Comparison of ENCODE assay signal across 15 cellular contexts in the genomic region with DNA sequence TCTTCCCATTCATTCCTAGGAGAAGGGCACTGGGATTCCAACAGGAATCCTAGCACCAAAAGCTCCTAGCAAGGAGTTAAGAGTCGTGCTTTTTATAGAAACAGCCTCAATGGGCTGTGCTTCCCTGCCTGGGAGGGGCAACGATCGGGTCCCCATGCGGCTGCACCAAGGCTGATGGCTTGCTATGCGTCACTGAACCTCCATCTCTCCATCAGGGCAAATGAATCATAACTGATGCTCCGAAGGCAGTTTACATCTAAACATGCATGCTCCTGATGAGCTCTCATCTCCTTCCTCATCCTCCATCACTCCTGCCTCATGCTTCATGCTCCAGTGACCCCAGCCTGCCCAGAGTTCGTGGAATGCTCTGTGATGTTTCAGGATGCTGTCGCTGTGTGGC.
A peak's percentile ranks its signal among the peaks of the same experiment; 100 is the strongest.
DNase-seq lines count a peak whose midpoint lies in the region; ATAC-seq and TF ChIP-seq lines count a peak whose summit lies in the region.
"Had no signal": no experiment of that assay in that cellular context is flagged by ENCODE, and none has a peak within 500 bp of the region (broad histone marks: within the 10 kb centered on the region; RNA-seq: fewer than 3 reads in every experiment).

No MANE protein-coding gene starts in this region.

- no peak for TF ChIP-seq CTCF in spleen (IDR thresholded peaks at IDR 0.05 in 8 of 11, conservative IDR thresholded peaks at IDR 0.05 in 3 of 11)

- no peak overlapping the region for H3K4me3 ChIP-seq in spleen
- H3K4me3 ChIP-seq: BLaER1 treated with 17β-estradiol and CSF1 and Interleukin-3, amounts not matched to agents 10 nM and 100 nM; GM23248; HAP-1 had no signal

- peaks cover 0 to 40% (median 0%) of the 10 kb centered on the region in 7 donors for H3K27me3 ChIP-seq in spleen (replicated peaks in 1 of 7)
- H3K27me3 ChIP-seq: BLaER1 treated with 17β-estradiol and CSF1 and Interleukin-3, amounts not matched to agents 10 nM and 100 nM had no signal

- no peaks in the 10 kb centered on the region for H3K36me3 ChIP-seq in spleen
- H3K36me3 ChIP-seq: BLaER1 treated with 17β-estradiol and CSF1 and Interleukin-3, amounts not matched to agents 10 nM and 100 nM; HAP-1 had no signal

- DNase-seq in ELR (ENCODE audit: low read depth) = peak; percentile 20
- DNase-seq in RPMI7951 (ENCODE audit: low read depth) = peak; percentile 51
- DNase-seq in glomerular visceral epithelial cell (ENCODE audit: extremely low spot score) = peak; percentile 11
- peak; percentile 19 for DNase-seq in spleen
- DNase-seq: CD8-positive, alpha-beta T cell; DMS 273 treated with DMSO at 0.1 percent for 48 hours; DMS53; DND-41; GF-D8; GM23248 had no signal

- no peak for TF ChIP-seq POLR2A in spleen (IDR thresholded peaks at IDR 0.05)

- H3K27ac ChIP-seq in spleen = no peak overlapping the region
- H3K27ac ChIP-seq: BLaER1 treated with 17β-estradiol and CSF1 and Interleukin-3, amounts not matched to agents 10 nM and 100 nM; GM23248 had no signal

- 51 to 82% (median 74%) methylated on average over 8 of the region's 8 CpGs for WGBS in spleen, 5 donors

- intact Hi-C loops in spleen (cut with DNase I; ENCODE audit: low total_unique reads) = no loop called here

- H3K9me3 ChIP-seq in spleen = no peaks in the 10 kb centered on the region
- H3K9me3 ChIP-seq: BLaER1 treated with 17β-estradiol and CSF1 and Interleukin-3, amounts not matched to agents 10 nM and 100 nM; HAP-1 had no signal

- no peak for ATAC-seq in GM19023 (IDR thresholded peaks at IDR 0.05; ENCODE audit: unreplicated experiment)
- ATAC-seq in HG03442 (IDR thresholded peaks at IDR 0.05; ENCODE audit: unreplicated experiment) = no peak
- no peak for ATAC-seq in GM18868 (IDR thresholded peaks at IDR 0.05; ENCODE audit: unreplicated experiment)
- ATAC-seq: CD8-positive, alpha-beta T cell had no signal

- H3K4me1 ChIP-seq in spleen = no peaks in the 10 kb centered on the region
- H3K4me1 ChIP-seq: BLaER1 treated with 17β-estradiol and CSF1 and Interleukin-3, amounts not matched to agents 10 nM and 100 nM; HAP-1 had no signal
